ENCODE assay signal across 9 cellular contexts in genomic region chr16:84982434-84982833, GRCh38. TPM values are rescaled to one million over a fixed set of nuclear protein-coding genes. Genes with fewer than 3 reads are reported as not detected.
DNase-seq lines count a peak whose midpoint lies in the region; ATAC-seq and TF ChIP-seq lines count a peak whose summit lies in the region.
"Had no signal": no experiment of that assay in that cellular context is flagged by ENCODE, and none has a peak within 500 bp of the region (broad histone marks: within the 10 kb centered on the region; RNA-seq: fewer than 3 reads in every experiment).

No MANE protein-coding gene starts in this region.

- H3K36me3 Mint-ChIP-seq in HFFc6 (ENCODE audit: low read depth), result peaks cover 67% of the 10 kb centered on the region

- no peaks in the 10 kb centered on the region for H3F3A ChIP-seq in OCI-LY1 (ENCODE audit: insufficient read depth, low read length)

- no peak overlapping the region for H3K9ac ChIP-seq in OCI-LY1 (ENCODE audit: low read length)

- H3K4me3 ChIP-seq in OCI-LY1 (ENCODE audit: low read depth, low read length, poor library complexity, severe bottlenecking) (no peak overlapping the region), prostate gland (no peak overlapping the region)

- H3K27ac Mint-ChIP-seq in HFFc6, result peak overlapping the region; percentile 56

- H3K9me3 ChIP-seq in OCI-LY1 (ENCODE audit: low read length) (no peaks in the 10 kb centered on the region), prostate gland (no peaks in the 10 kb centered on the region)

- ATAC-seq in foreskin keratinocyte (no peak), HG02642 (IDR thresholded peaks at IDR 0.05; ENCODE audit: poor library complexity, unreplicated experiment) (no peak)

- no peak overlapping the region for H3K4me3 Mint-ChIP-seq in HFFc6

- no peaks in the 10 kb centered on the region for H3K9me3 Mint-ChIP-seq in HFFc6

- H2AFZ ChIP-seq in OCI-LY1 (ENCODE audit: low read length), result no peak overlapping the region

- no peak for TF ChIP-seq POLR2A in prostate gland (IDR thresholded peaks at IDR 0.05)

- peaks cover 3% of the 10 kb centered on the region; the same call in 1 of the 2 replicates for H3K27me3 Mint-ChIP-seq in HFFc6 (ENCODE audit: insufficient read depth)

- no peak overlapping the region for H3K4me2 ChIP-seq in OCI-LY1 (ENCODE audit: low read length)

- peaks cover 75% of the 10 kb centered on the region for H3K4me1 Mint-ChIP-seq in HFFc6 (ENCODE audit: low read depth)

- no peak overlapping the region for H3K27ac ChIP-seq in OCI-LY1 (ENCODE audit: low read depth, low read length, poor library complexity, severe bottlenecking)
- no peak overlapping the region for H3K27ac ChIP-seq in foreskin keratinocyte
- H3K27ac ChIP-seq in prostate gland, result peak overlapping the region in 1 of 2 donors; percentile 3

- TF ChIP-seq CTCF in HFFc6 (IDR thresholded peaks at IDR 0.05), result no peak
- TF ChIP-seq CTCF in OCI-LY1 (IDR thresholded peaks at IDR 0.05; ENCODE audit: low read length), result peak; percentile 58; the same call in 1 of the 2 replicates
- peak; percentile 29 for TF ChIP-seq CTCF in foreskin keratinocyte (conservative IDR thresholded peaks at IDR 0.05)
- peak in 3 of 4 experiments; percentile 22 to 64 (median 57) for TF ChIP-seq CTCF in prostate gland (IDR thresholded peaks at IDR 0.05)

- H3K36me3 ChIP-seq in OCI-LY1 (ENCODE audit: insufficient read depth, low read length) (peaks cover 55% of the 10 kb centered on the region), prostate gland (no peaks in the 10 kb centered on the region)

- 34% methylated on average over 9 of the region's 9 CpGs for WGBS in prostate gland

- H3K27me3 ChIP-seq in OCI-LY1 (ENCODE audit: insufficient read depth, low read length) (no peaks in the 10 kb centered on the region), foreskin keratinocyte (no peaks in the 10 kb centered on the region), prostate gland (replicated peaks; ENCODE audit: insufficient read depth) (no peaks in the 10 kb centered on the region)

- intact Hi-C loops in prostate gland (cut with DNase I), result loop anchor here (5.0 kb wide), 1 partner anchor 105 kb away; no protein-coding TSS in a partner anchor

- H3K4me1 ChIP-seq in OCI-LY1 (ENCODE audit: insufficient read depth, low read length, severe bottlenecking) (peaks cover 11% of the 10 kb centered on the region), foreskin keratinocyte (peaks cover 24% of the 10 kb centered on the region), prostate gland (replicated peaks) (peaks cover 3% of the 10 kb centered on the region)

- DNase-seq in HFFc6 (no peak), foreskin keratinocyte (no peak), prostate gland (ENCODE audit: low spot score) (peak; percentile 57), COLO668 (lab: John Stamatoyannopoulos, UW; ENCODE audit: unreplicated experiment) (no peak), DMS79 (lab: John Stamatoyannopoulos, UW) (no peak)
- DNase-seq: activated effector memory CD4-positive, alpha-beta T cell treated with Interleukin-2 at 50 U/mL for 16 hours; MM.1S had no signal

- H4K20me1 ChIP-seq in OCI-LY1 (ENCODE audit: insufficient read depth, low read length), result no peaks in the 10 kb centered on the region

- no peaks in the 10 kb centered on the region for H3K79me2 ChIP-seq in OCI-LY1 (ENCODE audit: insufficient read depth, low read length)

- no peaks in the 10 kb centered on the region for H3K9me2 ChIP-seq in OCI-LY1 (ENCODE audit: low read depth, low read length)

RNA-seq across cellular contexts. Expression of gene ZDHHC7, which starts 28.9 kb away (rescaled TPM):
- total RNA-seq in HFFc6 (2021; fragmentation: NEBNext Ultra II Directional; extraction: Animal tissue kit (Norgen Biotek cat#: 25700)), result 10 to 100 TPM; 73.9 to 90.4 (median 78.1) TPM
- total RNA-seq in foreskin keratinocyte (45.3 and 50.0 TPM in 2 replicates), prostate gland (10 to 100 TPM; 64.6 TPM)
- 25.7 and 31.8 TPM in 2 replicates for polyA plus RNA-seq in foreskin keratinocyte

RNA-seq across cellular contexts. Expression of gene KIAA0513, which starts 45.2 kb away (rescaled TPM):
- total RNA-seq in HFFc6 (2021; fragmentation: NEBNext Ultra II Directional; extraction: Animal tissue kit (Norgen Biotek cat#: 25700)), result 10 to 100 TPM; 12.5 to 15.4 (median 13.8) TPM
- total RNA-seq in foreskin keratinocyte (4.9 and 6.0 TPM in 2 replicates), prostate gland (10 to 100 TPM; 14.4 to 29.4 TPM)
- polyA plus RNA-seq in foreskin keratinocyte, result 3.4 and 4.0 TPM in 2 replicates
